Comparison of ENCODE assay signal across 11 cellular contexts in genomic region chr3:71185733-71186455, GRCh38.
DNase-seq lines count a peak whose midpoint lies in the region; ATAC-seq and TF ChIP-seq lines count a peak whose summit lies in the region.
"Had no signal": no experiment of that assay in that cellular context is flagged by ENCODE, and none has a peak within 500 bp of the region (broad histone marks: within the 10 kb centered on the region; RNA-seq: fewer than 3 reads in every experiment).

No MANE protein-coding gene starts in this region.

- no peaks in the 10 kb centered on the region for H3K4me1 ChIP-seq in mesendoderm (ENCODE audit: control insufficient read depth, low read depth, low read length)

- no peak overlapping the region for H3K4ac ChIP-seq in mesendoderm (ENCODE audit: low read depth, low read length)

- H3K9me3 ChIP-seq in T-helper 17 cell (ENCODE audit: control insufficient read depth, low read length, poor library complexity, severe bottlenecking): no peaks in the 10 kb centered on the region
- H3K9me3 ChIP-seq: spleen had no signal

- H3K27ac Mint-ChIP-seq in activated naive CD4-positive, alpha-beta T cell treated with anti-CD3 and anti-CD28 coated beads for 36 hours: peak overlapping the region; percentile 37
- H3K27ac Mint-ChIP-seq in activated naive CD4-positive, alpha-beta T cell treated with anti-CD3 and anti-CD28 coated beads, Interleukin-2, amount 10 ng/mL, durations not matched to agents 7 days and 5 days: no peak overlapping the region
- peak overlapping the region; percentile 70 for H3K27ac Mint-ChIP-seq in T-helper 17 cell

- no peak overlapping the region for H3K27ac ChIP-seq in mesendoderm (ENCODE audit: low read depth, low read length)
- H3K27ac ChIP-seq: KMS-11, spleen had no signal

- no peaks in the 10 kb centered on the region for H3K9me3 Mint-ChIP-seq in activated naive CD4-positive, alpha-beta T cell treated with anti-CD3 and anti-CD28 coated beads for 36 hours
- H3K9me3 Mint-ChIP-seq in activated naive CD4-positive, alpha-beta T cell treated with anti-CD3 and anti-CD28 coated beads, Interleukin-2, amount 10 ng/mL, durations not matched to agents 7 days and 5 days: no peaks in the 10 kb centered on the region

- H4K8ac ChIP-seq in mesendoderm (ENCODE audit: low read depth, low read length): no peak overlapping the region

- no peak overlapping the region for H2BK5ac ChIP-seq in mesendoderm (ENCODE audit: low read length)

- H3K56ac ChIP-seq in mesendoderm (ENCODE audit: low read length): no peak overlapping the region

- peak; percentile 16 for TF ChIP-seq POLR2A in erythroblast (IDR thresholded peaks at IDR 0.05; ENCODE audit: low read length)

- H3K79me1 ChIP-seq in mesendoderm (ENCODE audit: low read length): no peaks in the 10 kb centered on the region

- H2BK120ac ChIP-seq in mesendoderm (ENCODE audit: low read depth, low read length): no peak overlapping the region

- no CpG with 5 or more reads among the region's 3 CpGs for WGBS in mesendoderm (ENCODE audit: extremely low coverage, insufficient coverage, low lambda C conversion rate)

- intact Hi-C loops in activated naive CD4-positive, alpha-beta T cell treated with anti-CD3 and anti-CD28 coated beads for 36 hours (cut with micrococcal nuclease): loop anchor here (1.0 kb wide), 1 partner anchor 25 kb away; no protein-coding TSS in a partner anchor

- H3K27me3 ChIP-seq in mesendoderm (ENCODE audit: insufficient read depth, low read length, poor library complexity): no peaks in the 10 kb centered on the region
- H3K27me3 ChIP-seq: spleen had no signal

- H2BK15ac ChIP-seq in mesendoderm (replicated peaks; ENCODE audit: low read depth): no peak overlapping the region

- no peak overlapping the region for H3K23ac ChIP-seq in mesendoderm (ENCODE audit: low read length)

- H3K9ac ChIP-seq in mesendoderm (ENCODE audit: low read length): no peak overlapping the region
- H3K9ac ChIP-seq: KMS-11 had no signal

- peaks cover 6% of the 10 kb centered on the region for H3K36me3 Mint-ChIP-seq in activated naive CD4-positive, alpha-beta T cell treated with anti-CD3 and anti-CD28 coated beads for 36 hours (ENCODE audit: low read depth)
- peaks cover 12% of the 10 kb centered on the region for H3K36me3 Mint-ChIP-seq in activated naive CD4-positive, alpha-beta T cell treated with anti-CD3 and anti-CD28 coated beads, Interleukin-2, amount 10 ng/mL, durations not matched to agents 7 days and 5 days
- peaks cover 2% of the 10 kb centered on the region for H3K36me3 Mint-ChIP-seq in T-helper 17 cell (ENCODE audit: low read depth)

- peaks cover 67% of the 10 kb centered on the region for H3K4me1 Mint-ChIP-seq in activated naive CD4-positive, alpha-beta T cell treated with anti-CD3 and anti-CD28 coated beads for 36 hours (ENCODE audit: low read depth)
- peaks cover 12% of the 10 kb centered on the region for H3K4me1 Mint-ChIP-seq in activated naive CD4-positive, alpha-beta T cell treated with anti-CD3 and anti-CD28 coated beads, Interleukin-2, amount 10 ng/mL, durations not matched to agents 7 days and 5 days
- peaks cover 11% of the 10 kb centered on the region for H3K4me1 Mint-ChIP-seq in T-helper 17 cell

- no peak overlapping the region for H3K4me3 Mint-ChIP-seq in activated naive CD4-positive, alpha-beta T cell treated with anti-CD3 and anti-CD28 coated beads for 36 hours
- no peak overlapping the region for H3K4me3 Mint-ChIP-seq in activated naive CD4-positive, alpha-beta T cell treated with anti-CD3 and anti-CD28 coated beads, Interleukin-2, amount 10 ng/mL, durations not matched to agents 7 days and 5 days
- no peak overlapping the region for H3K4me3 Mint-ChIP-seq in T-helper 17 cell

- no peak overlapping the region for H3K4me2 ChIP-seq in mesendoderm (ENCODE audit: low read length)
- H3K4me2 ChIP-seq: KMS-11 had no signal

- no peaks in the 10 kb centered on the region for H3K36me3 ChIP-seq in mesendoderm (ENCODE audit: control insufficient read depth, insufficient read depth, low read length)

- CTCF ChIA-PET in activated naive CD4-positive, alpha-beta T cell treated with anti-CD3 and anti-CD28 coated beads for 36 hours (lab: Charles Lee): interaction anchor here (0.9 kb wide), 1 partner anchor 16 kb away, joined by 6 read pairs; no protein-coding TSS in a partner anchor
- CTCF ChIA-PET in activated naive CD4-positive, alpha-beta T cell treated with anti-CD3 and anti-CD28 coated beads, Interleukin-2, amount 10 ng/mL, durations not matched to agents 7 days and 5 days (lab: Charles Lee): no interaction called here

- DNase-seq in activated naive CD4-positive, alpha-beta T cell treated with anti-CD3 and anti-CD28 coated beads for 36 hours: peak; percentile 50
- DNase-seq in activated naive CD4-positive, alpha-beta T cell treated with anti-CD3 and anti-CD28 coated beads, Interleukin-2, amount 10 ng/mL, durations not matched to agents 7 days and 5 days: no peak
- no peak for DNase-seq in T-helper 17 cell
- peak; percentile 6 to 25 for DNase-seq in erythroblast (lab: John Stamatoyannopoulos, UW)
- peak; percentile 32 for DNase-seq in stimulated activated naive CD8-positive, alpha-beta T cell treated with anti-CD3 and anti-CD28 coated beads, Interleukin-15, Interleukin-2, amounts not matched to agents 100 U/mL and 50 U/mL, for 24 hours
- no peak for DNase-seq in mesendoderm
- DNase-seq in occipital lobe (lab: John Stamatoyannopoulos, UW): no peak
- DNase-seq: C1 segment of cervical spinal cord, spleen had no signal

- no peak overlapping the region for H3K18ac ChIP-seq in mesendoderm (ENCODE audit: low read length)

- no peak overlapping the region for H2AK5ac ChIP-seq in mesendoderm (ENCODE audit: low read length)

- H3K79me2 ChIP-seq in mesendoderm (ENCODE audit: control insufficient read depth, insufficient read depth, low read length): no peaks in the 10 kb centered on the region

- ATAC-seq in T-helper 17 cell: peak; percentile 65
- ATAC-seq in stimulated activated naive CD8-positive, alpha-beta T cell treated with anti-CD3 and anti-CD28 coated beads, Interleukin-15, Interleukin-2, amounts not matched to agents 100 U/mL and 50 U/mL, for 24 hours: peak; percentile 71
- no peak for ATAC-seq in GM19467 (IDR thresholded peaks at IDR 0.05; ENCODE audit: unreplicated experiment)

- no peak overlapping the region for H4K5ac ChIP-seq in mesendoderm (ENCODE audit: low read length)

- no peaks in the 10 kb centered on the region for H3K27me3 Mint-ChIP-seq in activated naive CD4-positive, alpha-beta T cell treated with anti-CD3 and anti-CD28 coated beads for 36 hours (ENCODE audit: low read depth)
- H3K27me3 Mint-ChIP-seq in activated naive CD4-positive, alpha-beta T cell treated with anti-CD3 and anti-CD28 coated beads, Interleukin-2, amount 10 ng/mL, durations not matched to agents 7 days and 5 days: no peaks in the 10 kb centered on the region
- no peaks in the 10 kb centered on the region for H3K27me3 Mint-ChIP-seq in T-helper 17 cell

- H3K4me3 ChIP-seq in mesendoderm (ENCODE audit: low read length): no peak overlapping the region
- H3K4me3 ChIP-seq: spleen had no signal

Comparison
In these comparisons a context has a peak if more than half of its experiments do, and no peak if none do; other contexts are left out.
1. DNase-seq: peak in activated naive CD4-positive, alpha-beta T cell treated with anti-CD3 and anti-CD28 coated beads for 36 hours (single experiment), erythroblast (2 of 2) and stimulated activated naive CD8-positive, alpha-beta T cell treated with anti-CD3 and anti-CD28 coated beads, Interleukin-15, Interleukin-2, amounts not matched to agents 100 U/mL and 50 U/mL, for 24 hours (single experiment); none in activated naive CD4-positive, alpha-beta T cell treated with anti-CD3 and anti-CD28 coated beads, Interleukin-2, amount 10 ng/mL, durations not matched to agents 7 days and 5 days (single experiment), T-helper 17 cell (0 of 3), mesendoderm (single experiment) and occipital lobe (single experiment).